Comparison of ENCODE assay signal across 20 cellular contexts in genomic region chr17:17577373-17577772, GRCh38.
"Had no signal": no experiment of that assay in that cellular context is flagged by ENCODE, and none has a peak within 500 bp of the region (broad histone marks: within the 10 kb centered on the region; RNA-seq: fewer than 3 reads in every experiment).

No MANE protein-coding gene starts in this region.

- H3K9me3 ChIP-seq: esophagus squamous epithelium, left ventricle myocardium inferior, lower lobe of right lung, right atrium auricular region, sigmoid colon, suprapubic skin, tibial artery, upper lobe of left lung, vagina had no signal

- H3K4me1 Mint-ChIP-seq: memory B cell had no signal

- H3K27ac Mint-ChIP-seq: memory B cell; natural killer cell treated with Interleukin-12 subunit alpha and Interleukin-12 subunit beta and Interleukin-15 and Interleukin-18, amount 100 ng/mL, for 72 hours had no signal

- H3K36me3 Mint-ChIP-seq: natural killer cell treated with Interleukin-12 subunit alpha and Interleukin-12 subunit beta and Interleukin-15 and Interleukin-18, amount 100 ng/mL, for 72 hours had no signal

- H3K4me3 Mint-ChIP-seq: central memory CD8-positive, alpha-beta T cell; dendritic cell treated with granulocyte-macrophage colony-stimulating factor and Interleukin-4, amounts not matched to agents 40 ng/mL and 50 ng/mL, for 4 days; effector memory CD8-positive, alpha-beta T cell; memory B cell; natural killer cell treated with Interleukin-12 subunit alpha and Interleukin-12 subunit beta and Interleukin-15 and Interleukin-18, amount 100 ng/mL, for 72 hours had no signal

- H3K4me1 ChIP-seq: left ventricle myocardium inferior, lower lobe of right lung, sigmoid colon, tibial artery had no signal

- H3K27me3 Mint-ChIP-seq: central memory CD8-positive, alpha-beta T cell; dendritic cell treated with granulocyte-macrophage colony-stimulating factor and Interleukin-4, amounts not matched to agents 40 ng/mL and 50 ng/mL, for 4 days; effector memory CD8-positive, alpha-beta T cell; memory B cell; natural killer cell treated with Interleukin-12 subunit alpha and Interleukin-12 subunit beta and Interleukin-15 and Interleukin-18, amount 100 ng/mL, for 72 hours had no signal

- H3K9me3 Mint-ChIP-seq: central memory CD8-positive, alpha-beta T cell; dendritic cell treated with granulocyte-macrophage colony-stimulating factor and Interleukin-4, amounts not matched to agents 40 ng/mL and 50 ng/mL, for 4 days; effector memory CD8-positive, alpha-beta T cell; memory B cell; natural killer cell treated with Interleukin-12 subunit alpha and Interleukin-12 subunit beta and Interleukin-15 and Interleukin-18, amount 100 ng/mL, for 72 hours had no signal

- H3K27me3 ChIP-seq: esophagus squamous epithelium, right atrium auricular region, sigmoid colon, suprapubic skin, tibial artery, upper lobe of left lung, vagina had no signal

- H3K36me3 ChIP-seq: lower lobe of right lung, right atrium auricular region, vagina had no signal

- H3K4me3 ChIP-seq: esophagus squamous epithelium, left ventricle myocardium inferior, lower lobe of right lung, right atrium auricular region, sigmoid colon, skin epidermis, suprapubic skin, tibial artery, upper lobe of left lung, vagina had no signal

- ATAC-seq: effector memory CD8-positive, alpha-beta T cell; natural killer cell treated with Interleukin-12 subunit alpha and Interleukin-12 subunit beta and Interleukin-15 and Interleukin-18, amount 100 ng/mL, for 72 hours had no signal

- DNase-seq: effector memory CD8-positive, alpha-beta T cell; esophagus squamous epithelium; head of caudate nucleus; hypothalamus; left ventricle myocardium inferior; lower lobe of right lung; midbrain; sigmoid colon; stimulated activated CD4-positive, alpha-beta T cell treated with anti-CD3 and anti-CD28 coated beads, Interleukin-12 subunit alpha, Interleukin-12 subunit beta, amount 100 ng/mL, for 4 hours; stimulated activated naive CD4-positive, alpha-beta T cell treated with Interleukin-2 at 50 U/mL for 16 hours; tibial artery; upper lobe of left lung had no signal

- H3K27ac ChIP-seq: esophagus squamous epithelium, left ventricle myocardium inferior, sigmoid colon, suprapubic skin, tibial artery had no signal
